In the genomic region with DNA sequence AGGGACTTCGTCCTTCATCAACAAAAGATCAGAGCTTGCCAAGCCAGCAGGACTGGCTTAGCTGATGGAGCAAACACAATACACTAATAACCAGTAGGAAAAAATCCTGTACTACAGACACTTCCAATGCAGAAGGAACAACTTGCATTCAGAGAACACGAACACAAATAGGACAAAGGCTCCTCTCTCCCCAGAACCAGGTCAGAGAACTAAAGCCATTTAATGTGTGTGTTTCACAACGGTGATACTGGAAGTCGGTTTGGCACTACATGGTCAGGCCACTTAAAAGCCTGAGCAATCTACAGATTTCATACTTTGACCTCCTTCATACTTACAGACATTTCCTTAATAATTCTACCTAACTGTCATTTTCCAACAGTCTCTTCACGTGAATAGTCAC, we compare ENCODE assay signal across 18 cellular contexts. TPM values are rescaled to one million over a fixed set of nuclear protein-coding genes. Genes with fewer than 3 reads are reported as not detected.
DNase-seq lines count a peak whose midpoint lies in the region; ATAC-seq, FAIRE-seq and TF ChIP-seq lines count a peak whose summit lies in the region.
"Had no signal": no experiment of that assay in that cellular context is flagged by ENCODE, and none has a peak within 500 bp of the region (broad histone marks: within the 10 kb centered on the region; RNA-seq: fewer than 3 reads in every experiment).

No MANE protein-coding gene starts in this region.

- DNase-seq in heart left ventricle (no peak), Right ventricle myocardium inferior (ENCODE audit: missing footprints) (no peak), left lobe of liver (ENCODE audit: low spot score) (no peak), small intestine (peak; percentile 64), superior temporal gyrus (ENCODE audit: extremely low spot score) (no peak)
- DNase-seq: Caco-2, DMS153, NCI-H1092, NCI-H146, NCI-H2081, NCI-H774, PC-3 had no signal

- WGBS in heart left ventricle, 4 donors: 46 to 61% (median 54%) methylated on average over 5 of the region's 5 CpGs
- 22 to 58% (median 40%) methylated on average over 5 of the region's 5 CpGs for WGBS in small intestine, 3 donors

- peaks cover 0 to 67% (median 41%) of the 10 kb centered on the region in 9 donors for H3K36me3 ChIP-seq in heart left ventricle
- H3K36me3 ChIP-seq in small intestine (ENCODE audit: control insufficient read depth in 2 of 2, insufficient read depth in 2 of 2, low read length in 2 of 2): peaks cover 3% of the 10 kb centered on the region in 2 donors

- peak in 3 of 4 donors; percentile 11 to 27 (median 19) for ATAC-seq in heart left ventricle
- ATAC-seq in Right ventricle myocardium inferior: no peak
- peak; percentile 76 for ATAC-seq in left lobe of liver
- no peak for ATAC-seq in GM21786 (IDR thresholded peaks at IDR 0.05; ENCODE audit: unreplicated experiment)
- ATAC-seq: GM23338, HCT116, PC-3 had no signal

- no peaks in the 10 kb centered on the region for H3K27me3 ChIP-seq in heart left ventricle
- no peaks in the 10 kb centered on the region for H3K27me3 ChIP-seq in small intestine (ENCODE audit: control insufficient read depth in 2 of 2, insufficient read depth in 2 of 2, low read length in 2 of 2)

- H3K4me1 ChIP-seq in heart left ventricle: peaks cover 11 to 70% (median 45%) of the 10 kb centered on the region in 12 donors
- peaks cover 4 to 6% of the 10 kb centered on the region in 2 donors for H3K4me1 ChIP-seq in small intestine (ENCODE audit: control insufficient read depth in 2 of 2, insufficient read depth in 1 of 2, low read depth in 1 of 2, low read length in 1 of 2)

- H3K9me3 ChIP-seq in heart left ventricle: no peaks in the 10 kb centered on the region
- H3K9me3 ChIP-seq in small intestine (ENCODE audit: control insufficient read depth, low read depth): no peaks in the 10 kb centered on the region
- H3K9me3 ChIP-seq: Caco-2 had no signal

- intact Hi-C loops in heart left ventricle (cut with DNase I): no loop called here
- intact Hi-C loops in Right ventricle myocardium inferior (cut with DNase I): no loop called here

- TF ChIP-seq CTCF in heart left ventricle (IDR thresholded peaks at IDR 0.05) (no peak), VCaP (conservative IDR thresholded peaks at IDR 0.05) (no peak)

- FAIRE-seq in small intestine (lab: Jason Lieb, UNC): no peak
- FAIRE-seq: GM12892 had no signal

- H3K27ac ChIP-seq in heart left ventricle: peak overlapping the region in 2 of 12 donors; percentile 13 to 34
- H3K27ac ChIP-seq in VCaP: peak overlapping the region; percentile 35; the same call in 1 of the 2 replicates
- H3K27ac ChIP-seq in small intestine (ENCODE audit: low read depth in 1 of 2, low read length in 1 of 2): no peak overlapping the region
- H3K27ac ChIP-seq: C4-2B had no signal

- TF ChIP-seq POLR2A in heart left ventricle (IDR thresholded peaks at IDR 0.05): no peak

- no peak overlapping the region for H3K4me3 ChIP-seq in heart left ventricle
- H3K4me3 ChIP-seq in small intestine (ENCODE audit: low read depth in 1 of 2, low read length in 2 of 2): no peak overlapping the region
- H3K4me3 ChIP-seq: GM23338 had no signal

RNA-seq across cellular contexts. Expression of a gene that starts 6.3 kb away (rescaled TPM):
- 100 to 1,000 TPM; 489 to 866 (median 662) TPM for total RNA-seq in heart left ventricle
- polyA plus RNA-seq in heart left ventricle: 100 to 1,000 TPM; 165 to 291 TPM
- 799 TPM for total RNA-seq in Right ventricle myocardium inferior
- 67.4 TPM for total RNA-seq in left lobe of liver
- polyA plus RNA-seq in small intestine: 100 to 1,000 TPM in 2 of 3 donors, 10 to 100 TPM in 1; 94.6 to 123 (median 112) TPM

RNA-seq across cellular contexts. Expression of a gene that starts 22.0 kb away (rescaled TPM):
- 10 to 100 TPM; 26.8 to 61.0 (median 35.6) TPM for total RNA-seq in heart left ventricle
- polyA plus RNA-seq in heart left ventricle: 10 to 100 TPM; 64.2 to 67.3 TPM
- 36.5 TPM for total RNA-seq in Right ventricle myocardium inferior
- total RNA-seq in left lobe of liver: 93.3 TPM
- 100 to 1,000 TPM in 2 of 3 donors, 10 to 100 TPM in 1; 80.0 to 156 (median 112) TPM for polyA plus RNA-seq in small intestine

RNA-seq across cellular contexts. Expression of a gene that starts 27.0 kb away (rescaled TPM):
- total RNA-seq in heart left ventricle (100 to 1,000 TPM in 7 of 9 donors, 10 to 100 TPM in 2; 45.7 to 250 (median 129) TPM), Right ventricle myocardium inferior (130 TPM), left lobe of liver (24.8 TPM)
- polyA plus RNA-seq in heart left ventricle (100 to 1,000 TPM in 1 of 2 donors, 10 to 100 TPM in 1; 89.2 to 249 TPM), small intestine (10 to 100 TPM in 1 of 3 donors, 1 to 10 TPM in 2; 5.4 to 10.5 (median 5.6) TPM)

RNA-seq across cellular contexts. Expression of a gene that starts 35.6 kb away (rescaled TPM):
- 10 to 100 TPM; 19.3 to 40.6 (median 28.0) TPM for total RNA-seq in heart left ventricle
- 10 to 100 TPM; 12.2 to 36.7 TPM for polyA plus RNA-seq in heart left ventricle
- total RNA-seq in Right ventricle myocardium inferior: 23.9 TPM
- total RNA-seq in left lobe of liver: 12.9 TPM
- polyA plus RNA-seq in small intestine: 10 to 100 TPM in 1 of 3 donors, 1 to 10 TPM in 2; 5.1 to 13.0 (median 7.6) TPM

RNA-seq across cellular contexts. Expression of a gene that starts 40.0 kb away (rescaled TPM):
- total RNA-seq in heart left ventricle (10 to 100 TPM; 12.3 to 43.8 (median 38.2) TPM), Right ventricle myocardium inferior (45.1 TPM), left lobe of liver (86.0 TPM)
- polyA plus RNA-seq in heart left ventricle (10 to 100 TPM; 15.1 to 44.7 TPM), small intestine (10 to 100 TPM; 20.8 to 41.4 (median 20.8) TPM)

Comparison
In these comparisons a context has a peak if more than half of its experiments do, and no peak if none do; other contexts are left out.
1. ATAC-seq: peak in heart left ventricle (3 of 4) and left lobe of liver (single experiment); none in Right ventricle myocardium inferior (single experiment) and GM21786 (single experiment).